8 cellular contexts compared by ENCODE assay signal in genomic region chr14:50773632-50774541, GRCh38. TPM values are rescaled to one million over a fixed set of nuclear protein-coding genes. Genes with fewer than 3 reads are reported as not detected.
DNase-seq lines count a peak whose midpoint lies in the region; TF ChIP-seq lines count a peak whose summit lies in the region.

No MANE protein-coding gene starts in this region.

- peak; percentile 84 for TF ChIP-seq CTCF in AG04449 (IDR thresholded peaks at IDR 0.05; ENCODE audit: insufficient read depth, low read length, missing control alignments)
- peak; percentile 68 for TF ChIP-seq CTCF in GM12864 (IDR thresholded peaks at IDR 0.05; ENCODE audit: low read depth, low read length, missing control alignments)
- TF ChIP-seq CTCF in hepatocyte (IDR thresholded peaks at IDR 0.05; ENCODE audit: poor library complexity) = peak; percentile 72

- H3K79me2 ChIP-seq in hepatocyte = no peaks in the 10 kb centered on the region

- H4K20me1 ChIP-seq in hepatocyte (ENCODE audit: insufficient read depth, poor library complexity, severe bottlenecking) = no peaks in the 10 kb centered on the region

- H3K4me1 Mint-ChIP-seq in immature natural killer cell = peaks cover 6% of the 10 kb centered on the region in 2 donors

- H3K9me3 ChIP-seq in adipocyte (ENCODE audit: control insufficient read depth, low read length) (no peaks in the 10 kb centered on the region), hepatocyte (ENCODE audit: low read depth) (no peaks in the 10 kb centered on the region)

- H3K4me3 ChIP-seq in AG04449 (ENCODE audit: low read depth, low read length) (no peak overlapping the region), GM12864 (ENCODE audit: low read depth, low read length) (no peak overlapping the region), adipocyte (ENCODE audit: low read length) (no peak overlapping the region), hepatocyte (no peak overlapping the region)

- peak overlapping the region in 2 of 6 donors; percentile 4 to 17 for H3K27ac Mint-ChIP-seq in immature natural killer cell

- H3K4me3 Mint-ChIP-seq in immature natural killer cell = no peak overlapping the region

- DNase-seq in AG04449 (ENCODE audit: low read depth, low spot score) = no peak
- DNase-seq in GM12864 (ENCODE audit: low read depth) = no peak
- peak; percentile 43 to 83 for DNase-seq in NCI-H524 (lab: John Stamatoyannopoulos, UW)
- DNase-seq in adipocyte (ENCODE audit: low read depth) = peak; percentile 87
- peak; percentile 54 for DNase-seq in hepatocyte (ENCODE audit: low spot score)
- peak; percentile 38 for DNase-seq in stimulated activated CD4-positive, alpha-beta T cell treated with anti-CD3 and anti-CD28 coated beads, Interleukin-12 subunit alpha, Interleukin-12 subunit beta, amount 100 ng/mL, for 4 hours
- no peak for DNase-seq in activated gamma-delta T cell (lab: John Stamatoyannopoulos, UW)
- DNase-seq in immature natural killer cell = no peak

- H3K9me3 Mint-ChIP-seq in immature natural killer cell = no peaks in the 10 kb centered on the region

- no peaks in the 10 kb centered on the region for H3K27me3 Mint-ChIP-seq in immature natural killer cell (ENCODE audit: low read depth in 3 of 3)

- H3K36me3 ChIP-seq in adipocyte (ENCODE audit: control insufficient read depth, insufficient read depth, low read length, severe bottlenecking) (peaks cover 26% of the 10 kb centered on the region), hepatocyte (replicated peaks; ENCODE audit: insufficient read depth, low read depth) (no peaks in the 10 kb centered on the region)

- H2AFZ ChIP-seq in hepatocyte = no peak overlapping the region

- H3K9me2 ChIP-seq in hepatocyte (replicated peaks; ENCODE audit: insufficient read depth) = no peaks in the 10 kb centered on the region

- H3K27me3 ChIP-seq in adipocyte (replicated peaks; ENCODE audit: control insufficient read depth, insufficient read depth, low read length) (no peaks in the 10 kb centered on the region), hepatocyte (no peaks in the 10 kb centered on the region)

- CTCF ChIA-PET in AG04449 (lab: Yijun Ruan, JAX) = interaction anchor here (0.7 to 9.1 kb wide), 36 partner anchors 12 to 453 kb away, joined by 3 to 194 read pairs (median 4); partner anchors contain the start of gene ATL1

- H3K27ac ChIP-seq in hepatocyte = no peak overlapping the region

- POLR2A ChIA-PET in AG04449 (lab: Yijun Ruan, JAX) = interaction anchor here (1.0 to 3.6 kb wide), 3 partner anchors 11 to 107 kb away, joined by 4 to 18 read pairs (median 10); partner anchors contain the start of gene SAV1

- peaks cover 23 to 71% (median 41%) of the 10 kb centered on the region in 3 donors for H3K36me3 Mint-ChIP-seq in immature natural killer cell

- H3K4me1 ChIP-seq in adipocyte (ENCODE audit: control insufficient read depth, insufficient read depth, low read length) (peaks cover 37% of the 10 kb centered on the region), hepatocyte (ENCODE audit: insufficient read depth) (peaks cover 7% of the 10 kb centered on the region)

- no peak overlapping the region for H3K4me2 ChIP-seq in hepatocyte

- WGBS in hepatocyte (ENCODE audit: low lambda C conversion rate, missing lambda C conversion rate) = 68% methylated on average over 7 of the region's 7 CpGs

- no peak overlapping the region for H3K9ac ChIP-seq in adipocyte (ENCODE audit: low read length)

RNA-seq across cellular contexts. Expression of gene NIN, which starts 57.1 kb away (rescaled TPM):
- total RNA-seq in hepatocyte = 9.9 and 11.6 TPM in 2 replicates
- polyA plus RNA-seq in hepatocyte (4.2 and 7.3 TPM in 2 replicates), immature natural killer cell (10 to 100 TPM in 1 of 3 donors, 1 to 10 TPM in 2; 8.4 to 43.3 (median 9.7) TPM)

Comparison
In these comparisons a context has a peak if more than half of its experiments do, and no peak if none do; other contexts are left out.
1. DNase-seq: peak in NCI-H524 (2 of 2), adipocyte (single experiment), hepatocyte (single experiment) and stimulated activated CD4-positive, alpha-beta T cell treated with anti-CD3 and anti-CD28 coated beads, Interleukin-12 subunit alpha, Interleukin-12 subunit beta, amount 100 ng/mL, for 4 hours (single experiment); none in AG04449 (single experiment), GM12864 (single experiment), activated gamma-delta T cell (single experiment) and immature natural killer cell (0 of 3).
2. Peak in every context shown above with its lines, with median percentiles within 50 percentile points of each other: CTCF ChIP-seq.